Comparison of ENCODE assay signal across 21 cellular contexts in the genomic region with DNA sequence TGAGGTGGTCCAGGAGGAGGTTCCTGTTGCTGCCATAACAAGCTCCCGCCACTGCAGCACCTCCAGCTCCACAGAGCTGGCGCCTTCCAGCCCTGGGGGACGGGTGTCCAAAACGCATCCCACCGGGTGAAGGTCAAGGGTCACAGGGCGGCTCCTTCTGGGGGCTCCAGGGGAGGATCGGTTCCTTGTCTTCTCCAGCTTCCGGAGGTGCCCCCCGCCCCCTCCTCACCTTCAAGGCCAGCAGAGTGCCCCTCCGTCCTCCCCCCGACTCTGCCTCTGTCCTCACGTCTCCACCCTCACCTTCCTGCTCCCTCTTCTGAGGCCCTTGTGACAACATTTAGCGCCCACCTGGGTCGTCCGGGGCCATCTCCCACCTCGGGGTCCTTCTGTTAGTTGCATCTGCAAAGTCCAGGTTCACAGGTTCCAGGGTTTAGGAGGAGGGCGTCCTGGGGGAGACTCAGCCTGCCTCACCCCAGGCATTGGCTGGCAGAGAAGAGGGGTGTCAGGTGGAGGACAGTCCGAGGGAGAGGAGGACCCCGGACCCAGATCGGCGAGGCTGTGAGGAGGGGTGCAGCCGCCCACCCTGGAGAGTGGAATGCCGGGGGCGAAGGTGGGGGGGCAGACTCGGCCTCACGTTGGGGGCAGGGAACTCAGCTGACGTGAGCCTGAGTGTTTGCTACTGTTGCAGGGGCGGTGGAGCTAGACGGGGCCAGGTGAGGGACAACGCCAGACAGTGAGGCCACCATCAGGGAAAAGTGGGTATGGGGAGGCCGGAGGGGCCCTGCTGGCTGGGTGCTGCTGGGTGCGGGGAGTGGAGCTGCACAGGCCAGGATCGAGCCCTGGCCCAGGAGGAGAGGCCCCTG.
"Had no signal": no experiment of that assay in that cellular context is flagged by ENCODE, and none has a peak within 500 bp of the region (broad histone marks: within the 10 kb centered on the region; RNA-seq: fewer than 3 reads in every experiment).

No MANE protein-coding gene starts in this region.

- H3K9me3 ChIP-seq: left lung, ovary, upper lobe of left lung, uterus had no signal

- H3K4me1 ChIP-seq: heart right ventricle, left lung, tibial artery, upper lobe of left lung, uterus had no signal

- H3K36me3 ChIP-seq: heart right ventricle, left lung, ovary, spleen, tibial artery, upper lobe of left lung, uterus had no signal

- DNase-seq: dorsolateral prefrontal cortex; effector CD8-positive, alpha-beta T cell; hypothalamus; mammary epithelial cell; naive thymus-derived CD4-positive, alpha-beta T cell; nephron progenitor cell; ovary; spleen; stimulated activated CD4-positive, alpha-beta T cell treated with anti-CD3 and anti-CD28 coated beads, Interleukin-15, amount 100 ng/mL, for 24 hours; stimulated activated CD4-positive, alpha-beta T cell treated with anti-CD3 and anti-CD28 coated beads, Interleukin-1b, Interleukin-23, amount 100 ng/mL, for 48 hours; stimulated activated CD4-positive, alpha-beta T cell treated with anti-CD3 and anti-CD28 coated beads, Interleukin-4, amount 100 ng/mL, for 24 hours; tibial artery; uterus had no signal

- H3K4me3 Mint-ChIP-seq: nephron progenitor cell; stimulated activated memory B cell treated with anti-CD40 and anti-IgM and Interleukin-4, amounts not matched to agents 10 μg/mL and 1 μg/mL and 100 μg/mL, for 72 hours; stimulated activated naive CD8-positive, alpha-beta T cell treated with anti-CD3 and anti-CD28 coated beads, Interleukin-15, Interleukin-2, amounts not matched to agents 100 ng/mL and 50 ng/mL, for 24 hours had no signal

- H3K27me3 Mint-ChIP-seq: naive thymus-derived CD4-positive, alpha-beta T cell; stimulated activated naive CD8-positive, alpha-beta T cell treated with anti-CD3 and anti-CD28 coated beads, Interleukin-15, Interleukin-2, amounts not matched to agents 100 ng/mL and 50 ng/mL, for 24 hours had no signal

- H3K27ac ChIP-seq: coronary artery, dorsolateral prefrontal cortex, heart right ventricle, left lung, ovary, spleen, tibial artery, upper lobe of left lung, uterus had no signal

- H3K36me3 Mint-ChIP-seq: stimulated activated memory B cell treated with anti-CD40 and anti-IgM and Interleukin-4, amounts not matched to agents 10 μg/mL and 1 μg/mL and 100 μg/mL, for 72 hours had no signal

- H3K27ac Mint-ChIP-seq: nephron progenitor cell; progenitor cell of endocrine pancreas; stimulated activated memory B cell treated with anti-CD40 and anti-IgM and Interleukin-4, amounts not matched to agents 10 μg/mL and 1 μg/mL and 100 μg/mL, for 72 hours; stimulated activated naive CD8-positive, alpha-beta T cell treated with anti-CD3 and anti-CD28 coated beads, Interleukin-15, Interleukin-2, amounts not matched to agents 100 ng/mL and 50 ng/mL, for 24 hours had no signal

- ATAC-seq: esophagus mucosa; heart right ventricle; left lung; naive thymus-derived CD4-positive, alpha-beta T cell; stimulated activated memory B cell treated with anti-CD40 and anti-IgM and Interleukin-4, amounts not matched to agents 10 μg/mL and 1 μg/mL and 100 μg/mL, for 72 hours had no signal

- H3K4me3 ChIP-seq: coronary artery, dorsolateral prefrontal cortex, heart right ventricle, left lung, ovary, spleen, tibial artery, upper lobe of left lung, uterus had no signal

- H3K4me1 Mint-ChIP-seq: stimulated activated memory B cell treated with anti-CD40 and anti-IgM and Interleukin-4, amounts not matched to agents 10 μg/mL and 1 μg/mL and 100 μg/mL, for 72 hours had no signal

- H3K27me3 ChIP-seq: ovary, upper lobe of left lung, uterus had no signal
